Comparison of ENCODE assay signal across 14 cellular contexts in genomic region chr7:31875424-31875823, GRCh38.
DNase-seq lines count a peak whose midpoint lies in the region; ATAC-seq and TF ChIP-seq lines count a peak whose summit lies in the region.
"Had no signal": no experiment of that assay in that cellular context is flagged by ENCODE, and none has a peak within 500 bp of the region (broad histone marks: within the 10 kb centered on the region; RNA-seq: fewer than 3 reads in every experiment).

No MANE protein-coding gene starts in this region.

- TF ChIP-seq EP300 in SK-N-SH (IDR thresholded peaks at IDR 0.05; ENCODE audit: borderline replicate concordance in 1 of 2, low read depth in 1 of 2, low read length in 1 of 2) = no peak

- H2AFZ ChIP-seq in SK-N-SH (ENCODE audit: low read depth) = peak overlapping the region; percentile 19; the same call in 1 of the 2 replicates

- no peaks in the 10 kb centered on the region for H4K20me1 ChIP-seq in SK-N-SH (ENCODE audit: insufficient read depth)

- no peak overlapping the region for H3K4me2 ChIP-seq in SK-N-SH

- H3K9me2 ChIP-seq in SK-N-SH = no peaks in the 10 kb centered on the region

- H3K4me3 ChIP-seq in SK-N-SH (ENCODE audit: low read depth in 2 of 2, low read length in 1 of 2) (no peak overlapping the region), fibroblast of mammary gland (ENCODE audit: control insufficient read depth, low read depth, low read length) (no peak overlapping the region)
- H3K4me3 ChIP-seq: suprapubic skin had no signal

- POLR2A ChIA-PET in SK-N-SH (lab: Yijun Ruan, JAX) = no interaction called here

- H3K36me3 ChIP-seq in SK-N-SH (replicated peaks in 1 of 2; ENCODE audit: control insufficient read depth in 1 of 2, insufficient read depth in 2 of 2, low read length in 1 of 2) = peaks cover 0 to 4% of the 10 kb centered on the region in 2 experiments
- H3K36me3 ChIP-seq: suprapubic skin had no signal

- H3K27ac ChIP-seq in SK-N-SH (ENCODE audit: low read depth in 2 of 2, low read length in 1 of 2) = no peak overlapping the region
- H3K27ac ChIP-seq: suprapubic skin had no signal

- CTCF ChIA-PET in SK-N-SH (lab: Yijun Ruan, JAX) = no interaction called here

- 15% methylated on average over 2 of the region's 2 CpGs for WGBS in SK-N-SH (ENCODE audit: low lambda C conversion rate)

- H3K79me2 ChIP-seq in SK-N-SH (ENCODE audit: insufficient read depth) = no peaks in the 10 kb centered on the region

- DNase-seq in SK-N-SH = no peak
- DNase-seq in NOMO-1 (lab: John Stamatoyannopoulos, UW; ENCODE audit: unreplicated experiment in 2 of 2) = peak; percentile 33 to 64
- DNase-seq in fibroblast of mammary gland (ENCODE audit: low read depth) = peak; percentile 10
- DNase-seq in pons (ENCODE audit: low spot score) = peak; percentile 77
- DNase-seq: ACHN; activated CD8-positive, alpha-beta T cell treated with anti-CD3 and anti-CD28 coated beads for 36 hours; effector CD4-positive, alpha-beta T cell; NCI-H2171 had no signal

- H3F3A ChIP-seq in SK-N-SH (replicated peaks; ENCODE audit: insufficient read depth) = no peaks in the 10 kb centered on the region

- no peak for ATAC-seq in SK-N-SH treated with all-trans-retinoic acid at 6 μM for 48 hours
- no peak for ATAC-seq in HG02610 (IDR thresholded peaks at IDR 0.05; ENCODE audit: unreplicated experiment)
- no peak for ATAC-seq in HG03196 (IDR thresholded peaks at IDR 0.05; ENCODE audit: unreplicated experiment)
- ATAC-seq in GM21825 (IDR thresholded peaks at IDR 0.05; ENCODE audit: unreplicated experiment) = no peak
- ATAC-seq: activated CD8-positive, alpha-beta T cell treated with anti-CD3 and anti-CD28 coated beads for 36 hours; activated naive CD4-positive, alpha-beta T cell treated with anti-CD3 and anti-CD28 coated beads, Interleukin-2, amount 50 U/mL, for 72 hours had no signal

- H3K27me3 ChIP-seq in SK-N-SH (ENCODE audit: insufficient read depth) = no peaks in the 10 kb centered on the region
- H3K27me3 ChIP-seq: suprapubic skin had no signal

- no peak for TF ChIP-seq RAD21 in SK-N-SH (IDR thresholded peaks at IDR 0.05; ENCODE audit: low read length)

- peaks cover 0 to 2% of the 10 kb centered on the region in 2 experiments; a peak in 2 of 4 replicates for H3K4me1 ChIP-seq in SK-N-SH (ENCODE audit: control insufficient read depth in 1 of 2, insufficient read depth in 2 of 2, low read depth in 1 of 2, low read length in 1 of 2)
- H3K4me1 ChIP-seq: suprapubic skin had no signal

- TF ChIP-seq CTCF in SK-N-SH (IDR thresholded peaks at IDR 0.05) (no peak), fibroblast of mammary gland (conservative IDR thresholded peaks at IDR 0.05; ENCODE audit: control insufficient read depth, insufficient read depth, low read depth, low read length) (no peak)

- H3K9me3 ChIP-seq in SK-N-SH = no peaks in the 10 kb centered on the region
- H3K9me3 ChIP-seq: suprapubic skin had no signal

- no peak overlapping the region for H3K9ac ChIP-seq in SK-N-SH

TF ChIP-seq in SK-N-SH, 30 proteins besides CTCF, POLR2A, EP300 and RAD21 (continues in another document):
- TF ChIP-seq SMC3 (IDR thresholded peaks at IDR 0.05; ENCODE audit: low read depth, low read length) (no peak), CHD2 (IDR thresholded peaks at IDR 0.05; ENCODE audit: low read length, partially characterized antibody) (no peak), TCF12 (IDR thresholded peaks at IDR 0.05) (no peak), RXRA (IDR thresholded peaks at IDR 0.05; ENCODE audit: borderline replicate concordance, low read depth) (no peak), REST (IDR thresholded peaks at IDR 0.05; ENCODE audit: low read depth, low read length) (no peak), MXI1 (IDR thresholded peaks at IDR 0.05; ENCODE audit: low read depth, low read length) (no peak), NFIC (IDR thresholded peaks at IDR 0.05; ENCODE audit: borderline replicate concordance) (no peak), MEF2A (IDR thresholded peaks at IDR 0.05; ENCODE audit: borderline replicate concordance, low read depth) (no peak), JUND (IDR thresholded peaks at IDR 0.05) (no peak), USF2 (IDR thresholded peaks at IDR 0.05; ENCODE audit: borderline replicate concordance, low read depth, low read length) (no peak), FOXJ3 (CRISPR knock-in tag; IDR thresholded peaks at IDR 0.05) (no peak), YY1 (IDR thresholded peaks at IDR 0.05; ENCODE audit: low read depth) (no peak)

TF ChIP-seq in SK-N-SH treated with all-trans-retinoic acid at 6 μM for 48 hours, 23 proteins besides CTCF, POLR2A, EP300 and RAD21:
- TF ChIP-seq CSDC2 (CRISPR knock-in tag; IDR thresholded peaks at IDR 0.05) = no peak
- no peak for TF ChIP-seq PPARA (CRISPR knock-in tag; IDR thresholded peaks at IDR 0.05; ENCODE audit: borderline replicate concordance)
- no peak for TF ChIP-seq OSR1 (CRISPR knock-in tag; IDR thresholded peaks at IDR 0.05)
- no peak for TF ChIP-seq RARB (CRISPR knock-in tag; IDR thresholded peaks at IDR 0.05)
- no peak for TF ChIP-seq PATZ1 (CRISPR knock-in tag; IDR thresholded peaks at IDR 0.05; ENCODE audit: borderline replicate concordance)
- no peak for TF ChIP-seq GLIS3 (CRISPR knock-in tag; IDR thresholded peaks at IDR 0.05)
